In genomic region chr11:111870887-111871692, GRCh38 we compare ENCODE assay signal across 9 cellular contexts. TPM values are rescaled to one million over a fixed set of nuclear protein-coding genes. Genes with fewer than 3 reads are reported as not detected.
DNase-seq lines count a peak whose midpoint lies in the region; ATAC-seq, FAIRE-seq and TF ChIP-seq lines count a peak whose summit lies in the region.
"Had no signal": no experiment of that assay in that cellular context is flagged by ENCODE, and none has a peak within 500 bp of the region (broad histone marks: within the 10 kb centered on the region; RNA-seq: fewer than 3 reads in every experiment).

A gene with protein sequence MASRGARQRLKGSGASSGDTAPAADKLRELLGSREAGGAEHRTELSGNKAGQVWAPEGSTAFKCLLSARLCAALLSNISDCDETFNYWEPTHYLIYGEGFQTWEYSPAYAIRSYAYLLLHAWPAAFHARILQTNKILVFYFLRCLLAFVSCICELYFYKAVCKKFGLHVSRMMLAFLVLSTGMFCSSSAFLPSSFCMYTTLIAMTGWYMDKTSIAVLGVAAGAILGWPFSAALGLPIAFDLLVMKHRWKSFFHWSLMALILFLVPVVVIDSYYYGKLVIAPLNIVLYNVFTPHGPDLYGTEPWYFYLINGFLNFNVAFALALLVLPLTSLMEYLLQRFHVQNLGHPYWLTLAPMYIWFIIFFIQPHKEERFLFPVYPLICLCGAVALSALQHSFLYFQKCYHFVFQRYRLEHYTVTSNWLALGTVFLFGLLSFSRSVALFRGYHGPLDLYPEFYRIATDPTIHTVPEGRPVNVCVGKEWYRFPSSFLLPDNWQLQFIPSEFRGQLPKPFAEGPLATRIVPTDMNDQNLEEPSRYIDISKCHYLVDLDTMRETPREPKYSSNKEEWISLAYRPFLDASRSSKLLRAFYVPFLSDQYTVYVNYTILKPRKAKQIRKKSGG (minus strand): TSS chr11:111871581. CDS start chr11:111871482, 99 bp downstream.

- no peaks in the 10 kb centered on the region for H3K27me3 ChIP-seq in AG04450 (ENCODE audit: control insufficient read depth, insufficient read depth, low read length)

- no peaks in the 10 kb centered on the region for H3K9me3 Mint-ChIP-seq in central memory CD8-positive, alpha-beta T cell

- H3K9me3 ChIP-seq in AG04450 (ENCODE audit: control insufficient read depth, insufficient read depth, low read length): no peaks in the 10 kb centered on the region
- no peaks in the 10 kb centered on the region for H3K9me3 ChIP-seq in kidney (ENCODE audit: control insufficient read depth in 1 of 2, low read length in 2 of 2)

- CTCF ChIA-PET in AG04450 (lab: Charles Lee): interaction anchor here (0.7 to 3.3 kb wide), 13 partner anchors 10 to 409 kb away, joined by 3 to 36 read pairs (median 4); partner anchors contain the start of gene C11orf52

- H3K4me3 ChIP-seq in AG04450 (ENCODE audit: low read depth, low read length) (peak within 1 kb of the TSS; percentile 80), kidney (ENCODE audit: low read length in 2 of 2) (peak within 1 kb of the TSS; percentile 79 to 83)

- no peak for FAIRE-seq in kidney (lab: Jason Lieb, UNC)
- FAIRE-seq: colon had no signal

- peaks cover 26% of the 10 kb centered on the region for H3K4me1 Mint-ChIP-seq in central memory CD8-positive, alpha-beta T cell

- H3K27me3 Mint-ChIP-seq in central memory CD8-positive, alpha-beta T cell: no peaks in the 10 kb centered on the region

- peaks cover 9 to 11% of the 10 kb centered on the region in 2 donors for H3K36me3 ChIP-seq in kidney (ENCODE audit: control insufficient read depth in 1 of 2, insufficient read depth in 2 of 2, low read length in 2 of 2)

- ATAC-seq in GM18861 (IDR thresholded peaks at IDR 0.05; ENCODE audit: unreplicated experiment) (peak; percentile 71), HG03097 (IDR thresholded peaks at IDR 0.05; ENCODE audit: low FRiP score, unreplicated experiment) (peak; percentile 78)
- peak; percentile 87 for ATAC-seq in central memory CD8-positive, alpha-beta T cell (replicated peaks; ENCODE audit: extremely low read depth, poor library complexity, severe bottlenecking)

- H3K27ac ChIP-seq in AG04450 (ENCODE audit: low read depth, low read length): peak within 1 kb of the TSS; percentile 42
- peak within 1 kb of the TSS; percentile 81 to 83 for H3K27ac ChIP-seq in kidney (ENCODE audit: low read depth in 2 of 2, low read length in 2 of 2)

- peaks cover 0 to 2% of the 10 kb centered on the region in 2 donors for H3K4me1 ChIP-seq in kidney (ENCODE audit: control insufficient read depth in 1 of 2, insufficient read depth in 1 of 2, low read depth in 1 of 2, low read length in 2 of 2)

- H3K36me3 Mint-ChIP-seq in central memory CD8-positive, alpha-beta T cell (ENCODE audit: insufficient read depth): peaks cover 32% of the 10 kb centered on the region

- POLR2A ChIA-PET in AG04450 (lab: Yijun Ruan, JAX): interaction anchor here (0.6 to 2.6 kb wide), 6 partner anchors 37 to 169 kb away, joined by 3 to 9 read pairs (median 4); partner anchors contain the start of gene DIXDC1

- TF ChIP-seq CTCF in AG04450 (IDR thresholded peaks at IDR 0.05; ENCODE audit: low read depth, low read length) (peak; percentile 52), kidney (IDR thresholded peaks at IDR 0.05; ENCODE audit: borderline replicate concordance, extremely low read depth, insufficient read depth) (no peak)

- H3K27ac Mint-ChIP-seq in central memory CD8-positive, alpha-beta T cell (ENCODE audit: low read depth): peak within 1 kb of the TSS; percentile 96

- H3K9ac ChIP-seq in kidney (ENCODE audit: low read length in 2 of 2): peak within 1 kb of the TSS; percentile 67 to 77

- peak; percentile 61 for DNase-seq in AG04450 (ENCODE audit: low read depth, low spot score)
- peak; percentile 77 for DNase-seq in NCI-H2227 (lab: John Stamatoyannopoulos, UW; ENCODE audit: unreplicated experiment)
- DNase-seq in activated CD4-positive, CD25-positive, alpha-beta regulatory T cell treated with anti-CD3 and anti-CD28 coated beads, Interleukin-2, amount 50 U/mL, for 16 hours (ENCODE audit: low read depth, low spot score): peak; percentile 75
- DNase-seq in central memory CD8-positive, alpha-beta T cell (ENCODE audit: low spot score in 2 of 2): peak; percentile 82 to 89
- peak; percentile 90 for DNase-seq in kidney
- peak; percentile 69 to 82 for DNase-seq in stimulated activated CD4-positive, alpha-beta T cell treated with anti-CD3 and anti-CD28 coated beads, Interleukin-15, amount 100 ng/mL, for 48 hours (ENCODE audit: low read depth in 2 of 2)

- intact Hi-C loops in kidney (cut with DNase I): no loop called here

- peak within 1 kb of the TSS; percentile 82 for H3K4me3 Mint-ChIP-seq in central memory CD8-positive, alpha-beta T cell

RNA-seq across cellular contexts. Expression of the gene that starts here (rescaled TPM):
- polyA plus RNA-seq in AG04450 (2011; rRNA removed) (31.7 and 40.0 TPM in 2 replicates), kidney (ENCODE audit: insufficient read depth, low read depth, low replicate concordance) (30.0 TPM)
- 37.0 and 57.9 TPM in 2 replicates for polyA minus RNA-seq in AG04450 (2011; rRNA and poly(A)+ RNA removed)
- total RNA-seq in kidney: 27.8 TPM

Comparison
In these comparisons a context has a peak if more than half of its experiments do, and no peak if none do; other contexts are left out.
1. Peak in every context shown above with its lines: DNase-seq, ATAC-seq, H3K4me3 ChIP-seq and H3K27ac ChIP-seq.